8 cellular contexts compared by ENCODE assay signal in genomic region chr9:3525088-3525835, GRCh38. TPM values are rescaled to one million over a fixed set of nuclear protein-coding genes. Genes with fewer than 3 reads are reported as not detected.
DNase-seq lines count a peak whose midpoint lies in the region; ATAC-seq, FAIRE-seq and TF ChIP-seq lines count a peak whose summit lies in the region.

No MANE protein-coding gene starts in this region.

- peak overlapping the region; percentile 94 to 99 (median 98) for H3K27ac Mint-ChIP-seq in immature natural killer cell
- peak overlapping the region; percentile 99 for H3K27ac Mint-ChIP-seq in stimulated activated memory B cell treated with anti-CD40 and anti-IgM and Interleukin-4, amounts not matched to agents 10 μg/mL and 1 μg/mL and 100 μg/mL, for 72 hours

- TF ChIP-seq CTCF in GM12865 (IDR thresholded peaks at IDR 0.05; ENCODE audit: insufficient read depth, low read depth, low read length, missing control alignments), result no peak
- no peak for TF ChIP-seq CTCF in Loucy (conservative IDR thresholded peaks at IDR 0.05; ENCODE audit: low read length)
- TF ChIP-seq CTCF in GM12878 (IDR thresholded peaks at IDR 0.05 in 2 of 3, conservative IDR thresholded peaks at IDR 0.05 in 1 of 3; ENCODE audit: control insufficient read depth in 2 of 3, extremely low read depth in 1 of 3, insufficient read depth in 1 of 3, low read depth in 3 of 3, low read length in 3 of 3), result no peak

- no peak for TF ChIP-seq POLR2A in GM12878 (IDR thresholded peaks at IDR 0.05; ENCODE audit: low read depth, low read length)

- H3K9me3 Mint-ChIP-seq in immature natural killer cell, result peaks cover 0 to 2% (median 0%) of the 10 kb centered on the region in 6 donors
- no peaks in the 10 kb centered on the region for H3K9me3 Mint-ChIP-seq in stimulated activated memory B cell treated with anti-CD40 and anti-IgM and Interleukin-4, amounts not matched to agents 10 μg/mL and 1 μg/mL and 100 μg/mL, for 72 hours

- no peak for FAIRE-seq in GM12878 (lab: Jason Lieb, UNC)

- TF ChIP-seq EP300 in GM12878 (IDR thresholded peaks at IDR 0.05; ENCODE audit: borderline replicate concordance in 1 of 2, control insufficient read depth in 1 of 2, low read depth in 2 of 2, low read length in 2 of 2), result no peak

- TF ChIP-seq RAD21 in GM12878 (IDR thresholded peaks at IDR 0.05; ENCODE audit: insufficient read depth, low read depth, low read length), result no peak

- H3K4me2 ChIP-seq in Loucy (ENCODE audit: low read depth, low read length, poor library complexity, severe bottlenecking) (peak overlapping the region; percentile 85), GM12878 (ENCODE audit: control insufficient read depth, insufficient read depth) (peak overlapping the region; percentile 38)

- CTCF ChIA-PET in GM12878 (lab: Yijun Ruan, JAX), result interaction anchor here (3.1 to 6.3 kb wide), 2 partner anchors 49 to 51 kb away, joined by 14 to 37 read pairs; no protein-coding TSS in a partner anchor

- no peak for DNase-seq in GM12865 (ENCODE audit: low read depth)
- no peak for DNase-seq in GM12878 (ENCODE audit: low read depth, low spot score)
- DNase-seq in immature natural killer cell, result no peak
- DNase-seq in NCI-H1436 treated with DMSO at 0.1 percent for 48 hours (lab: John Stamatoyannopoulos, UW), result no peak
- no peak for DNase-seq in epidermal melanocyte (ENCODE audit: insufficient read length, low spot score)
- DNase-seq in NOMO-1 treated with dmso at 0.1 percent for 144 hours (lab: John Stamatoyannopoulos, UW; ENCODE audit: unreplicated experiment), result no peak

- in situ Hi-C loops in GM12878 (cut with MboI), result no loop called here

- RAD21 ChIA-PET in GM12878 (lab: Charles Lee; ENCODE audit: unreplicated experiment), result interaction anchor here (1.4 to 10.0 kb wide), 4 partner anchors 9 to 58 kb away, joined by 3 to 180 read pairs (median 27); no protein-coding TSS in a partner anchor

- H3K4me1 Mint-ChIP-seq in immature natural killer cell, result peaks cover 51 to 68% of the 10 kb centered on the region in 2 donors
- H3K4me1 Mint-ChIP-seq in stimulated activated memory B cell treated with anti-CD40 and anti-IgM and Interleukin-4, amounts not matched to agents 10 μg/mL and 1 μg/mL and 100 μg/mL, for 72 hours, result peaks cover 50% of the 10 kb centered on the region

- intact Hi-C loops in GM12878 (cut with micrococcal nuclease; ENCODE audit: unreplicated experiment), result loop anchor here (5.0 to 10.0 kb wide), 5 partner anchors 58 to 1460 kb away; partner anchors contain the start of gene JAK2

- no TSS peak for BruUV-seq in GM12878 (replicated peaks; lab: Mats Ljungman, UMichigan)

- peak overlapping the region; percentile 88 to 97 (median 91) for H3K4me3 Mint-ChIP-seq in immature natural killer cell
- H3K4me3 Mint-ChIP-seq in stimulated activated memory B cell treated with anti-CD40 and anti-IgM and Interleukin-4, amounts not matched to agents 10 μg/mL and 1 μg/mL and 100 μg/mL, for 72 hours, result peak overlapping the region; percentile 98

- H3K79me2 ChIP-seq in Loucy (ENCODE audit: insufficient read depth, low read length), result peaks cover 82% of the 10 kb centered on the region
- peaks cover 92% of the 10 kb centered on the region for H3K79me2 ChIP-seq in GM12878 (ENCODE audit: control insufficient read depth, insufficient read depth, low read length)

- POLR2A ChIA-PET in GM12878 (lab: Charles Lee), result interaction anchor here (1.1 to 3.7 kb wide), 5 partner anchors 9 to 49 kb away, joined by 5 to 81 read pairs (median 15); no protein-coding TSS in a partner anchor

- H3K36me3 Mint-ChIP-seq in immature natural killer cell, result peaks cover 0 to 6% (median 4%) of the 10 kb centered on the region in 3 donors
- H3K36me3 Mint-ChIP-seq in stimulated activated memory B cell treated with anti-CD40 and anti-IgM and Interleukin-4, amounts not matched to agents 10 μg/mL and 1 μg/mL and 100 μg/mL, for 72 hours, result peaks cover 7% of the 10 kb centered on the region

- SMC1A ChIA-PET in GM12878 (lab: Charles Lee; ENCODE audit: uncharacterized antibody, unreplicated experiment), result interaction anchor here (0.6 to 5.9 kb wide), 9 partner anchors 12 to 88 kb away, joined by 4 to 131 read pairs (median 20); no protein-coding TSS in a partner anchor

- peaks cover 62% of the 10 kb centered on the region for H3K4me1 ChIP-seq in Loucy (ENCODE audit: insufficient read depth, low read length, poor library complexity, severe bottlenecking)
- H3K4me1 ChIP-seq in GM12878 (ENCODE audit: control insufficient read depth, insufficient read depth, low read length), result no peaks in the 10 kb centered on the region; the same call in 1 of the 2 replicates

- H3K36me3 ChIP-seq in Loucy (ENCODE audit: insufficient read depth, low read length) (no peaks in the 10 kb centered on the region), GM12878 (ENCODE audit: control insufficient read depth in 2 of 2, insufficient read depth in 2 of 2, low read length in 1 of 2) (peaks cover 0 to 5% of the 10 kb centered on the region in 2 experiments; a peak in 1 of 4 replicates)

- H3K9ac ChIP-seq in Loucy (ENCODE audit: low read depth, low read length, poor library complexity, severe bottlenecking) (peak overlapping the region; percentile 99), GM12878 (ENCODE audit: control insufficient read depth, insufficient read depth, low read length) (peak overlapping the region; percentile 83)

- peaks cover 23% of the 10 kb centered on the region for H4K20me1 ChIP-seq in Loucy (ENCODE audit: insufficient read depth, low read length, poor library complexity, severe bottlenecking)
- H4K20me1 ChIP-seq in GM12878 (ENCODE audit: control insufficient read depth, insufficient read depth), result no peaks in the 10 kb centered on the region

- H3K27ac ChIP-seq in GM12878 (ENCODE audit: control insufficient read depth, insufficient read depth), result peak overlapping the region; percentile 83

- H2AFZ ChIP-seq in Loucy (ENCODE audit: low read length), result no peak overlapping the region; the same call in 1 of the 2 replicates
- peak overlapping the region; percentile 73 for H2AFZ ChIP-seq in GM12878 (ENCODE audit: control insufficient read depth, low read depth, low read length)

- H3K9me3 ChIP-seq in Loucy (ENCODE audit: insufficient read depth, low read depth, low read length) (no peaks in the 10 kb centered on the region), GM12878 (replicated peaks; ENCODE audit: control insufficient read depth, insufficient read depth, low read length) (no peaks in the 10 kb centered on the region)

- ATAC-seq in GM12878, result no peak; the same call in 2 of the 3 replicates
- peak; percentile 2 for ATAC-seq in stimulated activated memory B cell treated with anti-CD40 and anti-IgM and Interleukin-4, amounts not matched to agents 10 μg/mL and 1 μg/mL and 100 μg/mL, for 72 hours

- peaks cover 26 to 38% (median 36%) of the 10 kb centered on the region in 3 donors for H3K27me3 Mint-ChIP-seq in immature natural killer cell (ENCODE audit: low read depth in 3 of 3)
- H3K27me3 Mint-ChIP-seq in stimulated activated memory B cell treated with anti-CD40 and anti-IgM and Interleukin-4, amounts not matched to agents 10 μg/mL and 1 μg/mL and 100 μg/mL, for 72 hours, result no peaks in the 10 kb centered on the region

- peak overlapping the region; percentile 92 for H3K4me3 ChIP-seq in GM12865 (ENCODE audit: low read depth, low read length)
- H3K4me3 ChIP-seq in Loucy (ENCODE audit: low read length, poor library complexity, severe bottlenecking), result peak overlapping the region; percentile 89
- H3K4me3 ChIP-seq in GM12878, result peak overlapping the region; percentile 95

- peaks cover 6% of the 10 kb centered on the region for H3F3A ChIP-seq in Loucy (ENCODE audit: low read depth)

- WGBS in GM12878 (ENCODE audit: insufficient coverage, insufficient replicate concordance, low lambda C conversion rate, missing lambda C conversion rate), result 1% methylated on average over 41 of the region's 43 CpGs

- H3K27me3 ChIP-seq in Loucy (ENCODE audit: insufficient read depth, low read length, poor library complexity, severe bottlenecking) (no peaks in the 10 kb centered on the region), GM12878 (replicated peaks in 1 of 2; ENCODE audit: control insufficient read depth in 2 of 2, insufficient read depth in 2 of 2, low read length in 1 of 2) (no peaks in the 10 kb centered on the region)

- no peaks in the 10 kb centered on the region for H3K9me2 ChIP-seq in Loucy (replicated peaks; ENCODE audit: low read depth, low read length)

TF ChIP-seq in GM12878, 131 proteins besides CTCF, POLR2A, EP300 and RAD21 (continues in another document):
- peak; percentile 93 for TF ChIP-seq NKRF (conservative IDR thresholded peaks at IDR 0.05)
- 0 out of 2 replicates have a peak, but pooled peaks have one; percentile 53 for TF ChIP-seq SMARCA5 (IDR thresholded peaks at IDR 0.05)

RNA-seq across cellular contexts. Expression of gene RFX3, which starts 0.5 kb away (rescaled TPM):
- total RNA-seq in GM12878 (2013; cell fraction: nucleolus; rRNA removed), result 84.6 and 85.6 TPM in 2 replicates
- total RNA-seq in GM12878 (2014; rRNA removed), result 3.6 and 4.7 TPM in 2 replicates
- 6.3 and 6.6 TPM in 2 replicates for total RNA-seq in GM12878 (2014; rRNA removed; fragmentation: Illumina TruSeq; extraction: Trizol)
- total RNA-seq in GM12878 (2021), result 11.9 and 14.8 TPM in 2 replicates
- 3.3 TPM for polyA plus RNA-seq in GM12878 (2011; ENCODE audit: low read depth)
- 26.4 and 26.8 TPM in 2 replicates for polyA plus RNA-seq in GM12878 (2011; rRNA removed)
- polyA plus RNA-seq in GM12878 (2011; cell fraction: cytosol; rRNA removed), result 13.0 and 16.8 TPM in 2 replicates
- 40.3 and 51.1 TPM in 2 replicates for polyA plus RNA-seq in GM12878 (2011; cell fraction: nucleus; rRNA removed)
- 4.3 and 5.8 TPM in 2 replicates for polyA plus RNA-seq in GM12878 (2012)
- 4.8 and 5.6 TPM in 2 replicates for polyA plus RNA-seq in GM12878 (2014; fragmentation: Illumina TruSeq; extraction: Trizol)
- 1 to 10 TPM; 1.2 to 1.8 TPM for polyA plus RNA-seq in GM12878 (2014; fragmentation: Nextera tagmentation; extraction: Ambion mirVana)
- 3.2 and 8.2 TPM in 2 replicates for polyA plus RNA-seq in GM12878 (2014; rRNA removed)
- 1 to 10 TPM; 7.1 to 8.4 TPM for polyA plus RNA-seq in GM12878 (2016; fragmentation: Nextera tagmentation; extraction: Ambion mirVana)
- polyA minus RNA-seq in GM12878 (2011; rRNA and poly(A)+ RNA removed), result 208 and 264 TPM in 2 replicates
- 25.1 and 33.7 TPM in 2 replicates for polyA minus RNA-seq in GM12878 (2011; cell fraction: cytosol; rRNA and poly(A)+ RNA removed)
- 103 and 216 TPM in 2 replicates for polyA minus RNA-seq in GM12878 (2011; cell fraction: nucleus; rRNA and poly(A)+ RNA removed)
- 1 to 10 TPM; 4.5 to 6.5 (median 4.5) TPM for polyA plus RNA-seq in immature natural killer cell
